17 cellular contexts compared by ENCODE assay signal in genomic region chr3:49754536-49754935, GRCh38. TPM values are rescaled to one million over a fixed set of nuclear protein-coding genes. Genes with fewer than 3 reads are reported as not detected.
DNase-seq lines count a peak whose midpoint lies in the region; ATAC-seq, FAIRE-seq and TF ChIP-seq lines count a peak whose summit lies in the region.
"Had no signal": no experiment of that assay in that cellular context is flagged by ENCODE, and none has a peak within 500 bp of the region (broad histone marks: within the 10 kb centered on the region; RNA-seq: fewer than 3 reads in every experiment).

No MANE protein-coding gene starts in this region.

- DNase-seq in GM12892 (ENCODE audit: insufficient read length) (no peak), T-helper 17 cell (no peak), nephron progenitor cell (no peak), AML-193 (lab: John Stamatoyannopoulos, UW) (no peak)
- no peak for DNase-seq in activated naive CD4-positive, alpha-beta T cell treated with anti-CD3 and anti-CD28 coated beads, Interleukin-2, amount 50 U/mL, for 16 hours
- DNase-seq: BE2C; C1 segment of cervical spinal cord; Caco-2; CD4-positive, CD25-positive, alpha-beta regulatory T cell; KBM-7 had no signal

- H3K4me3 Mint-ChIP-seq in T-helper 17 cell = peak overlapping the region; percentile 33
- H3K4me3 Mint-ChIP-seq in nephron progenitor cell = no peak overlapping the region
- H3K4me3 Mint-ChIP-seq: IgD-negative memory B cell had no signal

- H3K9me3 Mint-ChIP-seq in nephron progenitor cell = no peaks in the 10 kb centered on the region
- H3K9me3 Mint-ChIP-seq: IgD-negative memory B cell had no signal

- H3K9me3 ChIP-seq in T-helper 17 cell (ENCODE audit: control insufficient read depth, low read length, poor library complexity, severe bottlenecking) = no peaks in the 10 kb centered on the region
- H3K9me3 ChIP-seq: BE2C, HAP-1 had no signal

- H3K36me3 Mint-ChIP-seq in T-helper 17 cell (ENCODE audit: low read depth) (no peaks in the 10 kb centered on the region), nephron progenitor cell (ENCODE audit: low read depth) (peaks cover 31% of the 10 kb centered on the region)

- TF ChIP-seq POLR2A in GM12892 (IDR thresholded peaks at IDR 0.05; ENCODE audit: low read depth, low read length) (no peak), GM18505 (IDR thresholded peaks at IDR 0.05; ENCODE audit: borderline replicate concordance, extremely low read depth, insufficient read depth, insufficient read length) (no peak)

- TF ChIP-seq CTCF in nephron progenitor cell (IDR thresholded peaks at IDR 0.05) = no peak

- H3K27me3 Mint-ChIP-seq in T-helper 17 cell (no peaks in the 10 kb centered on the region), nephron progenitor cell (ENCODE audit: low read depth, poor library complexity) (no peaks in the 10 kb centered on the region)
- H3K27me3 Mint-ChIP-seq: CD4-positive, CD25-positive, alpha-beta regulatory T cell; IgD-negative memory B cell had no signal

- ATAC-seq in T-helper 17 cell (no peak), GM18505 (IDR thresholded peaks at IDR 0.05; ENCODE audit: unreplicated experiment) (no peak)
- ATAC-seq: HepG2 had no signal

- H3K4me1 Mint-ChIP-seq in T-helper 17 cell (peaks cover 39% of the 10 kb centered on the region), nephron progenitor cell (peaks cover 27% of the 10 kb centered on the region)

- peak overlapping the region; percentile 29 for H3K27ac Mint-ChIP-seq in T-helper 17 cell
- peak overlapping the region; percentile 16 for H3K27ac Mint-ChIP-seq in nephron progenitor cell

- FAIRE-seq in GM12892 (lab: Jason Lieb, UNC) = peak; percentile 24
- FAIRE-seq: D721Med, HepG2 had no signal

RNA-seq across cellular contexts. Expression of gene GMPPB, which starts 30.8 kb away (rescaled TPM):
- polyA plus RNA-seq in GM12892 (2012; ENCODE audit: missing spikeins) = 14.0 TPM
- total RNA-seq in T-helper 17 cell = 10 to 100 TPM; 42.9 to 61.9 TPM

RNA-seq across cellular contexts. Expression of gene IP6K1, which starts 31.8 kb away (rescaled TPM):
- polyA plus RNA-seq in GM12892 (2012; ENCODE audit: missing spikeins) = 8.6 TPM
- 10 to 100 TPM; 54.1 to 56.4 TPM for total RNA-seq in T-helper 17 cell

RNA-seq across cellular contexts. Expression of gene AMIGO3, which starts 35.1 kb away (rescaled TPM):
- polyA plus RNA-seq in GM12892 (2012; ENCODE audit: missing spikeins) = 0.53 TPM
- total RNA-seq in T-helper 17 cell = under 1 TPM in 1 of 2 donors, not detected in 1; 0.99 TPM
- total RNA-seq: Caco-2; CD4-positive, CD25-positive, alpha-beta regulatory T cell; H4 had no signal
- polyA plus RNA-seq: HepG2 had no signal

RNA-seq across cellular contexts. Expression of gene CDHR4, which starts 45.1 kb away (rescaled TPM):
- polyA plus RNA-seq in GM12892 (2012; ENCODE audit: missing spikeins) = not detected
- under 1 TPM in 1 of 2 donors, not detected in 1; 0.37 TPM for total RNA-seq in T-helper 17 cell
- total RNA-seq: A172, Caco-2, H4, HepG2 had no signal
- polyA plus RNA-seq: CD4-positive, CD25-positive, alpha-beta regulatory T cell; IgD-negative memory B cell had no signal

RNA-seq across cellular contexts. Expression of gene INKA1, which starts 48.5 kb away (rescaled TPM):
- polyA plus RNA-seq in GM12892 (2012; ENCODE audit: missing spikeins) = 2.9 TPM
- total RNA-seq in T-helper 17 cell = 1 to 10 TPM in 1 of 2 donors, under 1 TPM in 1; 0.92 to 5.2 TPM
- total RNA-seq: Caco-2 had no signal
